11 cellular contexts compared by ENCODE assay signal in the genomic region with DNA sequence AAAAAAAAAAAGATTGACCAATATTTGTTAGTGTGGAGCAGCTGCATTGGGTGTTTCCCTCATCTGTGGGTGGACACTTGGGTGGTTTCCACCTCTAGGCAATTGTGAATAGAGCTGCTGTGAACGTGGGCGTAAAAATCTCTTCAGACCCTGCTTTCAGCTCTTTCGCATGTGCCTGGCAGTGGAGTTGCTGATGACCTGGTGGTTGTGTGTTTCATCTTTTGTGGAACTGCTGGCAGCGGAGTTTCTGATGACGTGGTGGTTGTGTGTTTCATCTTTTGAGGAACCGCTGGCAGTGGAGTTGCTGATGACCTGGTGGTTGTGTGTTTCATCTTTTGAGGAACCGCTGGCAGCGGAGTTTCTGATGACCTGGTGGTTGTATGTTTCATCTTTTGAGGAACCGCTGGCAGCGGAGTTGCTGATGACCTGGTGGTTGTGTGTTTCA. TPM values are rescaled to one million over a fixed set of nuclear protein-coding genes. Genes with fewer than 3 reads are reported as not detected.
DNase-seq lines count a peak whose midpoint lies in the region; ATAC-seq and TF ChIP-seq lines count a peak whose summit lies in the region.
"Had no signal": no experiment of that assay in that cellular context is flagged by ENCODE, and none has a peak within 500 bp of the region (broad histone marks: within the 10 kb centered on the region; RNA-seq: fewer than 3 reads in every experiment).

No MANE protein-coding gene starts in this region.

- intact Hi-C loops in sciatic nerve (cut with DNase I) (no loop called here), vagina (cut with DNase I) (no loop called here)

- no peak overlapping the region for H3K4me3 ChIP-seq in CD8-positive, alpha-beta memory T cell (ENCODE audit: low read length)
- H3K4me3 ChIP-seq in vagina, result no peak overlapping the region
- H3K4me3 ChIP-seq: breast epithelium, SK-N-MC had no signal

- TF ChIP-seq POLR2A in vagina (IDR thresholded peaks at IDR 0.05), result no peak

- H3K9me3 ChIP-seq in CD8-positive, alpha-beta memory T cell (ENCODE audit: low read length), result no peaks in the 10 kb centered on the region
- H3K9me3 ChIP-seq in vagina, result no peaks in the 10 kb centered on the region
- H3K9me3 ChIP-seq: breast epithelium had no signal

- no peak for DNase-seq in CD8-positive, alpha-beta memory T cell
- DNase-seq in sciatic nerve (ENCODE audit: low spot score), result no peak
- no peak for DNase-seq in NCI-H82 treated with DMSO at 0.1 percent for 48 hours (lab: John Stamatoyannopoulos, UW; ENCODE audit: unreplicated experiment)
- DNase-seq in DMS53 treated with DMSO at 0.1 percent for 48 hours (lab: John Stamatoyannopoulos, UW; ENCODE audit: unreplicated experiment), result no peak
- no peak for DNase-seq in vagina (ENCODE audit: extremely low spot score in 2 of 2)
- no peak for DNase-seq in midbrain (lab: John Stamatoyannopoulos, UW)

- TF ChIP-seq CTCF in vagina (IDR thresholded peaks at IDR 0.05), result no peak

- peak overlapping the region in 1 of 7 donors; percentile 17 for H3K4me3 Mint-ChIP-seq in CD8-positive, alpha-beta memory T cell
- H3K4me3 Mint-ChIP-seq in activated T-helper 17 cell treated with anti-CD3 and anti-CD28 coated beads, Interleukin-2, amount 50 U/mL, for 72 hours, result peak overlapping the region; percentile 82

- POLR2A ChIA-PET in CD8-positive, alpha-beta memory T cell (lab: Charles Lee), result interaction anchor here (0.7 kb wide), 2 partner anchors 20 to 159 kb away, joined by 3 to 4 read pairs; no protein-coding TSS in a partner anchor

- H3K4me1 Mint-ChIP-seq in CD8-positive, alpha-beta memory T cell, result peaks cover 31 to 55% (median 40%) of the 10 kb centered on the region in 3 donors
- H3K4me1 Mint-ChIP-seq in activated T-helper 17 cell treated with anti-CD3 and anti-CD28 coated beads, Interleukin-2, amount 50 U/mL, for 72 hours, result peaks cover 33% of the 10 kb centered on the region

- H3K27me3 Mint-ChIP-seq in CD8-positive, alpha-beta memory T cell, result no peaks in the 10 kb centered on the region
- no peaks in the 10 kb centered on the region for H3K27me3 Mint-ChIP-seq in activated T-helper 17 cell treated with anti-CD3 and anti-CD28 coated beads, Interleukin-2, amount 50 U/mL, for 72 hours

- no peaks in the 10 kb centered on the region for H3K9me3 Mint-ChIP-seq in CD8-positive, alpha-beta memory T cell
- no peaks in the 10 kb centered on the region for H3K9me3 Mint-ChIP-seq in activated T-helper 17 cell treated with anti-CD3 and anti-CD28 coated beads, Interleukin-2, amount 50 U/mL, for 72 hours

- no peak overlapping the region for H3K27ac ChIP-seq in CD8-positive, alpha-beta memory T cell (ENCODE audit: low read depth, low read length)
- no peak overlapping the region for H3K27ac ChIP-seq in vagina
- H3K27ac ChIP-seq: breast epithelium, SK-N-MC had no signal

- ATAC-seq in HG03520 (IDR thresholded peaks at IDR 0.05; ENCODE audit: unreplicated experiment), result peak; percentile 50
- peak; percentile 76 for ATAC-seq in activated T-helper 17 cell treated with anti-CD3 and anti-CD28 coated beads, Interleukin-2, amount 50 U/mL, for 72 hours (replicated peaks)
- ATAC-seq in sciatic nerve, result peak; percentile 33

- H3K27me3 ChIP-seq in CD8-positive, alpha-beta memory T cell (ENCODE audit: insufficient read depth, low read length, poor library complexity, severe bottlenecking), result no peaks in the 10 kb centered on the region
- H3K27me3 ChIP-seq in vagina, result no peaks in the 10 kb centered on the region
- H3K27me3 ChIP-seq: breast epithelium had no signal

- no peaks in the 10 kb centered on the region for H3K4me1 ChIP-seq in CD8-positive, alpha-beta memory T cell (ENCODE audit: insufficient read depth, low read length)
- H3K4me1 ChIP-seq in vagina, result no peaks in the 10 kb centered on the region
- H3K4me1 ChIP-seq: breast epithelium had no signal

- H3K27ac Mint-ChIP-seq in CD8-positive, alpha-beta memory T cell, result peak overlapping the region in 7 of 8 donors; percentile 23 to 97 (median 77)
- H3K27ac Mint-ChIP-seq in activated T-helper 17 cell treated with anti-CD3 and anti-CD28 coated beads, Interleukin-2, amount 50 U/mL, for 72 hours, result peak overlapping the region; percentile 88

- peaks cover 0 to 73% (median 23%) of the 10 kb centered on the region in 3 donors for H3K36me3 Mint-ChIP-seq in CD8-positive, alpha-beta memory T cell
- H3K36me3 Mint-ChIP-seq in activated T-helper 17 cell treated with anti-CD3 and anti-CD28 coated beads, Interleukin-2, amount 50 U/mL, for 72 hours (ENCODE audit: low read depth), result peaks cover 93% of the 10 kb centered on the region

- CTCF ChIA-PET in CD8-positive, alpha-beta memory T cell (lab: Charles Lee), result interaction anchor here (0.7 kb wide), 1 partner anchor 208 kb away, joined by 3 read pairs; no protein-coding TSS in a partner anchor

- H3K36me3 ChIP-seq in CD8-positive, alpha-beta memory T cell (ENCODE audit: insufficient read depth, low read length), result peaks cover 37% of the 10 kb centered on the region
- peaks cover 0 to 29% of the 10 kb centered on the region in 2 donors for H3K36me3 ChIP-seq in vagina

RNA-seq across cellular contexts. Expression of a gene that starts 21.4 kb away (rescaled TPM):
- 100 to 1,000 TPM in 1 of 2 experiments, 10 to 100 TPM in 1; 91.4 to 102 TPM for total RNA-seq in CD8-positive, alpha-beta memory T cell
- 21.6 TPM for polyA plus RNA-seq in CD8-positive, alpha-beta memory T cell
- total RNA-seq in activated T-helper 17 cell treated with anti-CD3 and anti-CD28 coated beads, Interleukin-2, amount 50 U/mL, for 72 hours, result 100 to 1,000 TPM; 103 TPM
- total RNA-seq in sciatic nerve, result 46.9 TPM
- total RNA-seq in vagina, result 18.4 TPM

RNA-seq across cellular contexts. Expression of a gene that starts 46.8 kb away (rescaled TPM):
- total RNA-seq in CD8-positive, alpha-beta memory T cell, result under 1 TPM in 1 of 2 experiments, not detected in 1; 0.22 TPM
- not detected for polyA plus RNA-seq in CD8-positive, alpha-beta memory T cell
- total RNA-seq in activated T-helper 17 cell treated with anti-CD3 and anti-CD28 coated beads, Interleukin-2, amount 50 U/mL, for 72 hours, result under 1 TPM; 0.42 to 0.56 TPM
- total RNA-seq in sciatic nerve (not detected), vagina (not detected)
- total RNA-seq: breast epithelium, pulmonary artery endothelial cell had no signal

RNA-seq across cellular contexts. Expression of a gene that starts 59.3 kb away (rescaled TPM):
- 100 to 1,000 TPM; 208 to 237 TPM for total RNA-seq in CD8-positive, alpha-beta memory T cell
- 1,129 TPM for polyA plus RNA-seq in CD8-positive, alpha-beta memory T cell
- 100 to 1,000 TPM; 242 to 290 TPM for total RNA-seq in activated T-helper 17 cell treated with anti-CD3 and anti-CD28 coated beads, Interleukin-2, amount 50 U/mL, for 72 hours
- 87.4 TPM for total RNA-seq in sciatic nerve
- total RNA-seq in vagina, result 188 TPM
